14 cellular contexts compared by ENCODE assay signal in genomic region chr17:65229596-65229995, GRCh38.
DNase-seq lines count a peak whose midpoint lies in the region; ATAC-seq, FAIRE-seq and TF ChIP-seq lines count a peak whose summit lies in the region.
"Had no signal": no experiment of that assay in that cellular context is flagged by ENCODE, and none has a peak within 500 bp of the region (broad histone marks: within the 10 kb centered on the region; RNA-seq: fewer than 3 reads in every experiment).

No MANE protein-coding gene starts in this region.

- H3K9me3 Mint-ChIP-seq in CD4-positive, CD25-positive, alpha-beta regulatory T cell, result peaks cover 0 to 2% (median 0%) of the 10 kb centered on the region in 7 donors
- no peaks in the 10 kb centered on the region for H3K9me3 Mint-ChIP-seq in central memory CD8-positive, alpha-beta T cell

- peak overlapping the region in 2 of 4 donors; percentile 10 to 15 for H3K4me3 Mint-ChIP-seq in CD4-positive, CD25-positive, alpha-beta regulatory T cell
- H3K4me3 Mint-ChIP-seq in central memory CD8-positive, alpha-beta T cell, result peak overlapping the region; percentile 73

- no TSS peak for BruUV-seq in PC-9 (replicated peaks; lab: Mats Ljungman, UMichigan)

- H3K4me1 ChIP-seq in CD4-positive, CD25-positive, alpha-beta regulatory T cell (ENCODE audit: control insufficient read depth, insufficient read depth, low read length, poor library complexity, severe bottlenecking), result peaks cover 16% of the 10 kb centered on the region
- peaks cover 16% of the 10 kb centered on the region for H3K4me1 ChIP-seq in PC-9 (replicated peaks; ENCODE audit: insufficient read depth)
- peaks cover 0 to 14% (median 0%) of the 10 kb centered on the region in 12 donors for H3K4me1 ChIP-seq in heart left ventricle
- H3K4me1 ChIP-seq: parathyroid adenoma had no signal

- H3K4me2 ChIP-seq in PC-9, result peak overlapping the region; percentile 43

- H3K27ac ChIP-seq in CD4-positive, CD25-positive, alpha-beta regulatory T cell (ENCODE audit: insufficient read depth, low read length, poor library complexity, severe bottlenecking), result no peak overlapping the region
- H3K27ac ChIP-seq in PC-9 (peak overlapping the region; percentile 20; the same call in 1 of the 2 replicates), heart left ventricle (no peak overlapping the region)
- H3K27ac ChIP-seq: gastroesophageal sphincter, parathyroid adenoma, tibial artery had no signal

- CTCF ChIA-PET in PC-9 (lab: Charles Lee), result no interaction called here

- FAIRE-seq in frontal cortex (lab: Jason Lieb, UNC), result no peak

- intact Hi-C loops in PC-9 (cut with micrococcal nuclease; ENCODE audit: unreplicated experiment), result no loop called here
- intact Hi-C loops in heart left ventricle (cut with DNase I), result loop anchor here in 1 of 10 donors (5.0 kb wide), 1 partner anchor 933 kb away; no protein-coding TSS in a partner anchor

- H3K9me2 ChIP-seq in PC-9 (ENCODE audit: insufficient read depth), result no peaks in the 10 kb centered on the region

- H3K36me3 Mint-ChIP-seq in CD4-positive, CD25-positive, alpha-beta regulatory T cell, result no peaks in the 10 kb centered on the region
- H3K36me3 Mint-ChIP-seq in central memory CD8-positive, alpha-beta T cell (ENCODE audit: insufficient read depth), result peaks cover 2% of the 10 kb centered on the region

- peaks cover 13% of the 10 kb centered on the region for H3F3A ChIP-seq in PC-9 (ENCODE audit: insufficient read depth, low read depth)

- peaks cover 9 to 25% (median 20%) of the 10 kb centered on the region in 4 donors for H3K4me1 Mint-ChIP-seq in CD4-positive, CD25-positive, alpha-beta regulatory T cell
- peaks cover 35% of the 10 kb centered on the region for H3K4me1 Mint-ChIP-seq in central memory CD8-positive, alpha-beta T cell

- ATAC-seq in CD4-positive, CD25-positive, alpha-beta regulatory T cell (ENCODE audit: low read depth in 2 of 2), result no peak
- ATAC-seq in GM19395 (IDR thresholded peaks at IDR 0.05; ENCODE audit: unreplicated experiment), result peak; percentile 27
- ATAC-seq in central memory CD8-positive, alpha-beta T cell (replicated peaks; ENCODE audit: extremely low read depth, poor library complexity, severe bottlenecking), result peak; percentile 33
- no peak for ATAC-seq in heart left ventricle
- ATAC-seq in GM18907 (IDR thresholded peaks at IDR 0.05; ENCODE audit: unreplicated experiment), result no peak
- ATAC-seq: gastroesophageal sphincter had no signal

- H3K27me3 ChIP-seq in CD4-positive, CD25-positive, alpha-beta regulatory T cell (ENCODE audit: control insufficient read depth, insufficient read depth, low read length), result no peaks in the 10 kb centered on the region
- H3K27me3 ChIP-seq in PC-9 (ENCODE audit: insufficient read depth, low read depth) (no peaks in the 10 kb centered on the region), heart left ventricle (peaks cover 0 to 36% (median 0%) of the 10 kb centered on the region in 9 donors)

- H3K27me3 Mint-ChIP-seq in CD4-positive, CD25-positive, alpha-beta regulatory T cell, result peaks cover 22% of the 10 kb centered on the region
- H3K27me3 Mint-ChIP-seq in central memory CD8-positive, alpha-beta T cell, result no peaks in the 10 kb centered on the region

- POLR2A ChIA-PET in PC-9 (lab: Charles Lee; ENCODE audit: unreplicated experiment), result interaction anchor here (0.6 kb wide), 1 partner anchor 947 kb away, joined by 4 read pairs; no protein-coding TSS in a partner anchor

- TF ChIP-seq CTCF in PC-9 (conservative IDR thresholded peaks at IDR 0.05) (no peak), heart left ventricle (IDR thresholded peaks at IDR 0.05) (no peak)

- no peaks in the 10 kb centered on the region for H3K36me3 ChIP-seq in CD4-positive, CD25-positive, alpha-beta regulatory T cell (ENCODE audit: control insufficient read depth, insufficient read depth, low read length)
- H3K36me3 ChIP-seq in PC-9 (ENCODE audit: low read depth) (no peaks in the 10 kb centered on the region), heart left ventricle (no peaks in the 10 kb centered on the region)
- H3K36me3 ChIP-seq: gastroesophageal sphincter, tibial artery had no signal

- no peaks in the 10 kb centered on the region for H4K20me1 ChIP-seq in PC-9 (ENCODE audit: insufficient read depth)

- no peaks in the 10 kb centered on the region for H3K79me2 ChIP-seq in PC-9 (ENCODE audit: low read depth)
- H3K79me2 ChIP-seq: parathyroid adenoma had no signal

- WGBS in heart left ventricle, 4 donors, result 91 to 97% (median 93%) methylated on average over 3 of the region's 3 CpGs

- no peak overlapping the region for H2AFZ ChIP-seq in PC-9
- H2AFZ ChIP-seq: parathyroid adenoma had no signal

- H3K4me3 ChIP-seq in CD4-positive, CD25-positive, alpha-beta regulatory T cell (ENCODE audit: low read depth, low read length), result peak overlapping the region; percentile 63
- H3K4me3 ChIP-seq in PC-9 (no peak overlapping the region), heart left ventricle (no peak overlapping the region)
- H3K4me3 ChIP-seq: gastroesophageal sphincter, mucosa of descending colon, tibial artery had no signal

- peak in 1 of 3 donors; percentile 16 for DNase-seq in CD4-positive, CD25-positive, alpha-beta regulatory T cell
- DNase-seq in PC-9 (no peak), heart left ventricle (no peak), hepatic stellate cell (ENCODE audit: low spot score) (no peak), frontal cortex (ENCODE audit: low spot score in 2 of 2) (no peak)
- no peak for DNase-seq in central memory CD8-positive, alpha-beta T cell (ENCODE audit: low spot score in 2 of 2)
- DNase-seq: mucosa of descending colon, NCI-H187 treated with DMSO at 0.1 percent for 48 hours, NCI-H524 treated with DMSO at 0.1 percent for 48 hours, tibial artery had no signal

- H3K9me3 ChIP-seq in CD4-positive, CD25-positive, alpha-beta regulatory T cell (ENCODE audit: control insufficient read depth in 2 of 2, low read length in 2 of 2), result no peaks in the 10 kb centered on the region
- H3K9me3 ChIP-seq in PC-9 (ENCODE audit: insufficient read depth, low read depth), result no peaks in the 10 kb centered on the region
- H3K9me3 ChIP-seq in heart left ventricle, result no peaks in the 10 kb centered on the region
- H3K9me3 ChIP-seq: gastroesophageal sphincter, mucosa of descending colon, tibial artery had no signal

- peak overlapping the region in 1 of 3 donors; percentile 71 for H3K27ac Mint-ChIP-seq in CD4-positive, CD25-positive, alpha-beta regulatory T cell
- peak overlapping the region; percentile 79 for H3K27ac Mint-ChIP-seq in central memory CD8-positive, alpha-beta T cell (ENCODE audit: low read depth)

- TF ChIP-seq POLR2A in heart left ventricle (IDR thresholded peaks at IDR 0.05), result no peak

Comparison
In these comparisons a context has a peak if more than half of its experiments do, and no peak if none do; other contexts are left out.
1. ATAC-seq: peak in GM19395 (single experiment) and central memory CD8-positive, alpha-beta T cell (single experiment); none in CD4-positive, CD25-positive, alpha-beta regulatory T cell (0 of 2), heart left ventricle (0 of 4) and GM18907 (single experiment).